ENCODE assay signal across 13 cellular contexts in the genomic region with DNA sequence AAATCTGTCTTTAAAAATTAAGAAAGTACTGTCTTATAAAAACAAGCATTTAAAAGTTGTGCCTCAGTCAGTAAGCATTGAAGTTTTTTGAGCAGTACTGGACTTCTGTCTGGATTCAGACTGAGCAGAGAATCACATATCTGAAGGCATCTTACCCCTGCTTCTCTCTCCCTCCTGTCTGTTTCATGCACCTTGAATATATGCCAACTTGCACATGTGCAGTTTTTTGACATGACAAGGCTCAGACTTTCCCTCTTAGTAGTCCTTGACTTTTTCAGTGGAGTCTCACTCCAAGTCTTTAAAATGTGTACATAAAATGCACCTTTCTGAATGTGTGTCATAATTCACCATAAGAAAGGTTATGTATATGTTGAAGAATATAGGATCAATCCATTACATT. TPM values are rescaled to one million over a fixed set of nuclear protein-coding genes. Genes with fewer than 3 reads are reported as not detected.
DNase-seq lines count a peak whose midpoint lies in the region; ATAC-seq, FAIRE-seq and TF ChIP-seq lines count a peak whose summit lies in the region.
"Had no signal": no experiment of that assay in that cellular context is flagged by ENCODE, and none has a peak within 500 bp of the region (broad histone marks: within the 10 kb centered on the region; RNA-seq: fewer than 3 reads in every experiment).

No MANE protein-coding gene starts in this region.

- H3K4me1 ChIP-seq in gastroesophageal sphincter, result peaks cover 32 to 87% (median 35%) of the 10 kb centered on the region in 3 donors
- peaks cover 72 to 74% of the 10 kb centered on the region in 2 donors for H3K4me1 ChIP-seq in gastrocnemius medialis

- peaks cover 9 to 50% (median 43%) of the 10 kb centered on the region in 4 donors for H3K4me1 Mint-ChIP-seq in naive thymus-derived CD8-positive, alpha-beta T cell

- in situ Hi-C loops in gastrocnemius medialis (cut with MboI; ENCODE audit: low sequenced_read_pairs in 4 of 4), result no loop called here

- no peak for TF ChIP-seq EP300 in gastroesophageal sphincter (IDR thresholded peaks at IDR 0.05)

- H3K36me3 ChIP-seq in SK-N-MC (ENCODE audit: insufficient read depth, low read length) (peaks cover 9% of the 10 kb centered on the region), gastroesophageal sphincter (no peaks in the 10 kb centered on the region), gastrocnemius medialis (no peaks in the 10 kb centered on the region)

- no peak for TF ChIP-seq CTCF in AG10803 (conservative IDR thresholded peaks at IDR 0.05; ENCODE audit: low read length)
- TF ChIP-seq CTCF in gastroesophageal sphincter (IDR thresholded peaks at IDR 0.05), result no peak
- no peak for TF ChIP-seq CTCF in gastrocnemius medialis (IDR thresholded peaks at IDR 0.05 in 4 of 5, conservative IDR thresholded peaks at IDR 0.05 in 1 of 5)

- H3K9me3 Mint-ChIP-seq in naive thymus-derived CD8-positive, alpha-beta T cell, result no peaks in the 10 kb centered on the region
- H3K9me3 Mint-ChIP-seq: activated naive CD4-positive, alpha-beta T cell treated with anti-CD3 and anti-CD28 coated beads, Interleukin-2, amount 50 U/mL, for 72 hours; neural crest cell had no signal

- H3K9ac ChIP-seq in SK-N-MC (ENCODE audit: insufficient read length), result no peak overlapping the region

- H3K27ac ChIP-seq in SK-N-MC, result peak overlapping the region; percentile 5; the same call in 1 of the 2 replicates
- H3K27ac ChIP-seq in gastroesophageal sphincter, result peak overlapping the region; percentile 83 to 89 (median 88)
- peak overlapping the region in 3 of 4 donors; percentile 35 to 76 (median 69) for H3K27ac ChIP-seq in gastrocnemius medialis

- ATAC-seq in gastroesophageal sphincter (no peak), gastrocnemius medialis (no peak)
- no peak for ATAC-seq in naive thymus-derived CD8-positive, alpha-beta T cell
- ATAC-seq: activated naive CD4-positive, alpha-beta T cell treated with anti-CD3 and anti-CD28 coated beads, Interleukin-2, amount 50 U/mL, for 72 hours had no signal

- no peak for FAIRE-seq in GM12892 (lab: Jason Lieb, UNC)

- intact Hi-C loops in gastrocnemius medialis (cut with DNase I; ENCODE audit: low total_unique reads), result no loop called here

- H3K4me3 Mint-ChIP-seq in naive thymus-derived CD8-positive, alpha-beta T cell, result no peak overlapping the region
- H3K4me3 Mint-ChIP-seq: neural crest cell had no signal

- peaks cover 0 to 16% (median 0%) of the 10 kb centered on the region in 3 donors for H3K36me3 Mint-ChIP-seq in naive thymus-derived CD8-positive, alpha-beta T cell
- H3K36me3 Mint-ChIP-seq: activated naive CD4-positive, alpha-beta T cell treated with anti-CD3 and anti-CD28 coated beads, Interleukin-2, amount 50 U/mL, for 72 hours had no signal

- H3K9me3 ChIP-seq in SK-N-MC (ENCODE audit: low read depth, low read length), result no peaks in the 10 kb centered on the region
- no peaks in the 10 kb centered on the region for H3K9me3 ChIP-seq in gastroesophageal sphincter
- no peaks in the 10 kb centered on the region for H3K9me3 ChIP-seq in gastrocnemius medialis

- H3K4me3 ChIP-seq in AG10803 (ENCODE audit: low read length) (no peak overlapping the region; the same call in 1 of the 2 replicates), SK-N-MC (no peak overlapping the region), gastroesophageal sphincter (no peak overlapping the region), gastrocnemius medialis (no peak overlapping the region)

- TF ChIP-seq POLR2A in gastroesophageal sphincter (IDR thresholded peaks at IDR 0.05) (no peak), gastrocnemius medialis (IDR thresholded peaks at IDR 0.05) (no peak), GM12892 (IDR thresholded peaks at IDR 0.05; ENCODE audit: low read depth, low read length) (no peak)

- POLR2A ChIA-PET in naive thymus-derived CD8-positive, alpha-beta T cell (lab: Charles Lee), result no interaction called here

- peak overlapping the region in 2 of 10 donors; percentile 47 to 60 for H3K27ac Mint-ChIP-seq in naive thymus-derived CD8-positive, alpha-beta T cell
- H3K27ac Mint-ChIP-seq: activated naive CD4-positive, alpha-beta T cell treated with anti-CD3 and anti-CD28 coated beads, Interleukin-2, amount 50 U/mL, for 72 hours had no signal

- DNase-seq in AG10803 (ENCODE audit: low read depth) (peak; percentile 69), SK-N-MC (ENCODE audit: low read depth, low spot score) (no peak), gastrocnemius medialis (no peak), NCI-H1436 treated with DMSO at 0.1 percent for 48 hours (lab: John Stamatoyannopoulos, UW) (no peak), GM12892 (ENCODE audit: insufficient read length) (no peak), H4 (ENCODE audit: low spot score) (no peak)
- DNase-seq in naive thymus-derived CD8-positive, alpha-beta T cell, result no peak
- DNase-seq: GOT3, NCI-H2029 treated with DMSO at 0.1 percent for 48 hours, NCI-H774 had no signal

- no peaks in the 10 kb centered on the region for H3K27me3 Mint-ChIP-seq in naive thymus-derived CD8-positive, alpha-beta T cell

- H3K27me3 ChIP-seq in gastroesophageal sphincter, result no peaks in the 10 kb centered on the region
- H3K27me3 ChIP-seq in gastrocnemius medialis, result no peaks in the 10 kb centered on the region

RNA-seq across cellular contexts. Expression of gene SPECC1L, which starts 19.8 kb away (rescaled TPM):
- total RNA-seq in gastroesophageal sphincter (100 to 1,000 TPM in 2 of 4 donors, 10 to 100 TPM in 2; 62.3 to 110 (median 92.5) TPM), gastrocnemius medialis (10 to 100 TPM; 16.2 to 19.9 (median 18.7) TPM)
- total RNA-seq in naive thymus-derived CD8-positive, alpha-beta T cell, result 10 to 100 TPM; 67.6 to 71.4 TPM
- 10 to 100 TPM in 1 of 3 donors, 1 to 10 TPM in 2; 6.6 to 16.6 (median 8.0) TPM for polyA plus RNA-seq in naive thymus-derived CD8-positive, alpha-beta T cell
- polyA plus RNA-seq in GM12892 (2012; ENCODE audit: missing spikeins), result 8.9 TPM
- 10.8 and 27.0 TPM in 2 replicates for total RNA-seq in H4 (2014; rRNA removed; shearing (Covaris generic))

RNA-seq across cellular contexts. Expression of gene GGT5, which starts 45.6 kb away (rescaled TPM):
- total RNA-seq in gastroesophageal sphincter, result 10 to 100 TPM; 26.3 to 38.9 (median 34.7) TPM
- total RNA-seq in gastrocnemius medialis, result 10 to 100 TPM in 3 of 4 donors, 1 to 10 TPM in 1; 8.8 to 29.9 (median 22.8) TPM
- total RNA-seq in naive thymus-derived CD8-positive, alpha-beta T cell, result under 1 TPM in 1 of 2 experiments, not detected in 1; 0.08 TPM
- polyA plus RNA-seq in naive thymus-derived CD8-positive, alpha-beta T cell, result not detected
- not detected for polyA plus RNA-seq in GM12892 (2012; ENCODE audit: missing spikeins)
- not detected in 2 replicates for total RNA-seq in H4 (2014; rRNA removed; shearing (Covaris generic))

Comparison
In these comparisons a context has a peak if more than half of its experiments do, and no peak if none do; other contexts are left out.
1. H3K27ac ChIP-seq: peak in every context shown above with its lines; median percentile 88 in gastroesophageal sphincter; 69 in gastrocnemius medialis; 5 in SK-N-MC.